9 cellular contexts compared by ENCODE assay signal in genomic region chr16:667113-667779, GRCh38. TPM values are rescaled to one million over a fixed set of nuclear protein-coding genes. Genes with fewer than 3 reads are reported as not detected.
DNase-seq lines count a peak whose midpoint lies in the region; ATAC-seq, FAIRE-seq and TF ChIP-seq lines count a peak whose summit lies in the region.
"Had no signal": no experiment of that assay in that cellular context is flagged by ENCODE, and none has a peak within 500 bp of the region (broad histone marks: within the 10 kb centered on the region; RNA-seq: fewer than 3 reads in every experiment).

No MANE protein-coding gene starts in this region.

- H4K20me1 ChIP-seq in keratinocyte (ENCODE audit: control insufficient read depth, extremely low read depth, insufficient read depth, low read length): no peaks in the 10 kb centered on the region

- DNase-seq in activated CD4-positive, alpha-beta T cell treated with anti-CD3 and anti-CD28 coated beads, Interleukin-2, amount 10 ng/mL, durations not matched to agents 24 days and 14 days: no peak
- no peak for DNase-seq in activated CD4-positive, alpha-beta T cell treated with anti-CD3 and anti-CD28 coated beads, Interleukin-2, amount 50 U/mL, for 4 hours
- DNase-seq in activated B cell treated with CpG ODN at 0.5 μM for 24 hours: no peak
- no peak for DNase-seq in keratinocyte (ENCODE audit: low read depth, low spot score)
- DNase-seq in substantia nigra (lab: John Stamatoyannopoulos, UW): peak in 2 of 49 donors; percentile 19 to 74
- no peak for DNase-seq in frontal cortex (ENCODE audit: low spot score in 2 of 2)
- DNase-seq in NOMO-1 treated with dmso at 0.1 percent for 144 hours (lab: John Stamatoyannopoulos, UW; ENCODE audit: unreplicated experiment): no peak

- peaks cover 4% of the 10 kb centered on the region for H3K4me1 Mint-ChIP-seq in activated CD4-positive, alpha-beta T cell treated with anti-CD3 and anti-CD28 coated beads, Interleukin-2, amount 10 ng/mL, durations not matched to agents 24 days and 14 days
- H3K4me1 Mint-ChIP-seq in activated B cell treated with CpG ODN at 0.5 μM for 24 hours: peaks cover 12% of the 10 kb centered on the region

- peak overlapping the region; percentile 56 for H3K9ac ChIP-seq in keratinocyte (ENCODE audit: control insufficient read depth, extremely low read depth, insufficient read depth, low read length)

- H3K4me2 ChIP-seq in keratinocyte (ENCODE audit: control insufficient read depth, extremely low read depth, insufficient read depth, low read depth, low read length): peak overlapping the region; percentile 67

- H3K27me3 Mint-ChIP-seq in activated CD4-positive, alpha-beta T cell treated with anti-CD3 and anti-CD28 coated beads, Interleukin-2, amount 10 ng/mL, durations not matched to agents 24 days and 14 days: no peaks in the 10 kb centered on the region
- no peaks in the 10 kb centered on the region for H3K27me3 Mint-ChIP-seq in activated B cell treated with CpG ODN at 0.5 μM for 24 hours

- POLR2A ChIA-PET in activated B cell treated with CpG ODN at 0.5 μM for 24 hours (lab: Charles Lee): interaction anchor here (0.5 to 5.1 kb wide), 7 partner anchors 9 to 560 kb away, joined by 3 to 41 read pairs (median 5); partner anchors contain the start of genes ANTKMT, JMJD8, STUB1 and WDR24

- intact Hi-C loops in activated CD4-positive, alpha-beta T cell treated with anti-CD3 and anti-CD28 coated beads, Interleukin-2, amount 10 ng/mL, durations not matched to agents 24 days and 14 days (cut with micrococcal nuclease): loop anchor here (10.0 kb wide), 1 partner anchor 102 kb away; the partner anchor contains the start of genes NHLRC4, PIGQ and PRR35
- intact Hi-C loops in activated B cell treated with CpG ODN at 0.5 μM for 24 hours (cut with micrococcal nuclease): loop anchor here (1.0 to 5.0 kb wide), 2 partner anchors 48 to 140 kb away; partner anchors contain the start of genes CAPN15 and METRN

- H3K27ac Mint-ChIP-seq in activated CD4-positive, alpha-beta T cell treated with anti-CD3 and anti-CD28 coated beads, Interleukin-2, amount 10 ng/mL, durations not matched to agents 24 days and 14 days: peak overlapping the region; percentile 92
- H3K27ac Mint-ChIP-seq in activated B cell treated with CpG ODN at 0.5 μM for 24 hours: peak overlapping the region; percentile 80

- TF ChIP-seq CTCF in activated B cell treated with CpG ODN at 0.5 μM for 24 hours (IDR thresholded peaks at IDR 0.05): no peak
- no peak for TF ChIP-seq CTCF in keratinocyte (optimal IDR thresholded peaks at IDR 0.05 in 1 of 3, IDR thresholded peaks at IDR 0.05 in 1 of 3, conservative IDR thresholded peaks at IDR 0.05 in 1 of 3; ENCODE audit: extremely low read depth in 1 of 3, insufficient read depth in 2 of 3, low read length in 3 of 3)

- FAIRE-seq in keratinocyte (lab: Jason Lieb, UNC) (no peak), frontal cortex (lab: Jason Lieb, UNC) (no peak)

- dilution Hi-C loops in keratinocyte (cut with MboI; ENCODE audit: extremely low pct_ligation_motif_present, low sequenced_read_pairs): no loop called here

- H3K4me3 ChIP-seq in keratinocyte (ENCODE audit: control insufficient read depth in 2 of 3, extremely low read depth in 1 of 3, insufficient read depth in 2 of 3, low read depth in 1 of 3, low read length in 3 of 3): no peak overlapping the region

- peaks cover 15% of the 10 kb centered on the region for H3K36me3 Mint-ChIP-seq in activated CD4-positive, alpha-beta T cell treated with anti-CD3 and anti-CD28 coated beads, Interleukin-2, amount 10 ng/mL, durations not matched to agents 24 days and 14 days (ENCODE audit: low read depth)
- peaks cover 22% of the 10 kb centered on the region for H3K36me3 Mint-ChIP-seq in activated B cell treated with CpG ODN at 0.5 μM for 24 hours (ENCODE audit: low read depth)

- H3K9me3 Mint-ChIP-seq in activated CD4-positive, alpha-beta T cell treated with anti-CD3 and anti-CD28 coated beads, Interleukin-2, amount 10 ng/mL, durations not matched to agents 24 days and 14 days: no peaks in the 10 kb centered on the region
- no peaks in the 10 kb centered on the region for H3K9me3 Mint-ChIP-seq in activated B cell treated with CpG ODN at 0.5 μM for 24 hours

- H3K36me3 ChIP-seq in keratinocyte (ENCODE audit: control insufficient read depth in 2 of 2, extremely low read depth in 1 of 2, insufficient read depth in 2 of 2, low read length in 2 of 2): peaks cover 16 to 18% of the 10 kb centered on the region in 2 experiments

- CTCF ChIA-PET in activated B cell treated with CpG ODN at 0.5 μM for 24 hours (lab: Charles Lee): interaction anchor here (1.2 to 1.5 kb wide), 2 partner anchors 11 to 15 kb away, joined by 3 read pairs; no protein-coding TSS in a partner anchor

- ATAC-seq in activated B cell treated with CpG ODN at 0.5 μM for 24 hours (ENCODE audit: low read depth) (no peak), GM19397 (IDR thresholded peaks at IDR 0.05; ENCODE audit: unreplicated experiment) (no peak)

- no peak overlapping the region for H3K27ac ChIP-seq in keratinocyte (ENCODE audit: control insufficient read depth, insufficient read depth, low read length)
- H3K27ac ChIP-seq in substantia nigra (ENCODE audit: low read depth, low read length, poor library complexity, severe bottlenecking): peak overlapping the region; percentile 84

- no peaks in the 10 kb centered on the region for H3K27me3 ChIP-seq in keratinocyte (ENCODE audit: control insufficient read depth, extremely low read depth, insufficient read depth, low read length)
- H3K27me3 ChIP-seq: foreskin keratinocyte had no signal

- H3K79me2 ChIP-seq in keratinocyte (ENCODE audit: control insufficient read depth, insufficient read depth, low read length): peaks cover 28% of the 10 kb centered on the region

- H3K4me1 ChIP-seq in keratinocyte (ENCODE audit: control insufficient read depth, extremely low read depth, insufficient read depth, low read length): peaks cover 10% of the 10 kb centered on the region

- no peaks in the 10 kb centered on the region for H3K9me1 ChIP-seq in keratinocyte (ENCODE audit: control insufficient read depth, extremely low read depth, insufficient read depth, low read length)

- H2AFZ ChIP-seq in keratinocyte (ENCODE audit: control insufficient read depth, low read length): peak overlapping the region; percentile 92

- no peaks in the 10 kb centered on the region for H3K9me3 ChIP-seq in keratinocyte (ENCODE audit: control insufficient read depth, low read depth, low read length)

- peak overlapping the region; percentile 84 for H3K4me3 Mint-ChIP-seq in activated CD4-positive, alpha-beta T cell treated with anti-CD3 and anti-CD28 coated beads, Interleukin-2, amount 10 ng/mL, durations not matched to agents 24 days and 14 days
- peak overlapping the region; percentile 80 for H3K4me3 Mint-ChIP-seq in activated B cell treated with CpG ODN at 0.5 μM for 24 hours

RNA-seq across cellular contexts. Expression of gene RHOT2, which starts 0.7 kb away (rescaled TPM):
- total RNA-seq in activated CD4-positive, alpha-beta T cell treated with anti-CD3 and anti-CD28 coated beads, Interleukin-2, amount 10 ng/mL, durations not matched to agents 24 days and 14 days: 172 and 183 TPM in 2 replicates
- total RNA-seq in activated B cell treated with CpG ODN at 0.5 μM for 24 hours (141 and 170 TPM in 2 replicates), frontal cortex (17.9 TPM)
- polyA plus RNA-seq in keratinocyte: 58.7 to 97.0 TPM (median 61.7 TPM) in 3 replicates
- 60.0 TPM for polyA plus RNA-seq in keratinocyte (2011; ENCODE audit: low read depth)
- polyA plus RNA-seq in keratinocyte (2011; cell fraction: cytosol; rRNA removed): 20.5 and 45.5 TPM in 2 replicates
- 279 and 341 TPM in 2 replicates for polyA plus RNA-seq in keratinocyte (2011; cell fraction: nucleus; rRNA removed)
- polyA plus RNA-seq in keratinocyte (2012; ENCODE audit: low replicate concordance): 64.1 and 66.4 TPM in 2 replicates
- polyA minus RNA-seq in keratinocyte: 26.1 to 90.0 TPM (median 31.0 TPM) in 3 replicates
- polyA minus RNA-seq in keratinocyte (2011; cell fraction: cytosol; rRNA and poly(A)+ RNA removed): 72.1 TPM
- polyA minus RNA-seq in keratinocyte (2011; cell fraction: nucleus; rRNA and poly(A)+ RNA removed): 61.3 and 76.7 TPM in 2 replicates

RNA-seq across cellular contexts. Expression of gene RHBDL1, which starts 8.2 kb away (rescaled TPM):
- 1.1 and 1.2 TPM in 2 replicates for total RNA-seq in activated CD4-positive, alpha-beta T cell treated with anti-CD3 and anti-CD28 coated beads, Interleukin-2, amount 10 ng/mL, durations not matched to agents 24 days and 14 days
- 0.24 TPM in 1 of 2 replicates, not detected in the other for total RNA-seq in activated B cell treated with CpG ODN at 0.5 μM for 24 hours
- polyA plus RNA-seq in keratinocyte: 0.58 to 2.7 TPM (median 0.71 TPM) in 3 replicates
- 0.59 TPM for polyA plus RNA-seq in keratinocyte (2011; ENCODE audit: low read depth)
- polyA plus RNA-seq in keratinocyte (2011; cell fraction: cytosol; rRNA removed): 0.17 and 0.47 TPM in 2 replicates
- polyA plus RNA-seq in keratinocyte (2011; cell fraction: nucleus; rRNA removed): 9.0 and 15.2 TPM in 2 replicates
- 1.0 and 2.4 TPM in 2 replicates for polyA plus RNA-seq in keratinocyte (2012; ENCODE audit: low replicate concordance)
- 0.39 to 0.77 TPM (median 0.40 TPM) in 3 replicates for polyA minus RNA-seq in keratinocyte
- polyA minus RNA-seq in keratinocyte (2011; cell fraction: cytosol; rRNA and poly(A)+ RNA removed): not detected
- polyA minus RNA-seq in keratinocyte (2011; cell fraction: nucleus; rRNA and poly(A)+ RNA removed): 1.4 and 2.1 TPM in 2 replicates
- 2.0 TPM for total RNA-seq in frontal cortex

RNA-seq across cellular contexts. Expression of gene STUB1, which starts 13.0 kb away (rescaled TPM):
- 90.2 and 93.8 TPM in 2 replicates for total RNA-seq in activated CD4-positive, alpha-beta T cell treated with anti-CD3 and anti-CD28 coated beads, Interleukin-2, amount 10 ng/mL, durations not matched to agents 24 days and 14 days
- total RNA-seq in activated B cell treated with CpG ODN at 0.5 μM for 24 hours (75.4 and 81.2 TPM in 2 replicates), frontal cortex (77.5 TPM)
- 124 to 153 TPM (median 144 TPM) in 3 replicates for polyA plus RNA-seq in keratinocyte
- 229 TPM for polyA plus RNA-seq in keratinocyte (2011; ENCODE audit: low read depth)
- polyA plus RNA-seq in keratinocyte (2011; cell fraction: cytosol; rRNA removed): 139 and 198 TPM in 2 replicates
- 127 and 148 TPM in 2 replicates for polyA plus RNA-seq in keratinocyte (2011; cell fraction: nucleus; rRNA removed)
- 113 and 116 TPM in 2 replicates for polyA plus RNA-seq in keratinocyte (2012; ENCODE audit: low replicate concordance)
- 59.1 to 174 TPM (median 66.8 TPM) in 3 replicates for polyA minus RNA-seq in keratinocyte
- polyA minus RNA-seq in keratinocyte (2011; cell fraction: cytosol; rRNA and poly(A)+ RNA removed): 89.6 TPM
- polyA minus RNA-seq in keratinocyte (2011; cell fraction: nucleus; rRNA and poly(A)+ RNA removed): 20.2 and 29.9 TPM in 2 replicates

RNA-seq across cellular contexts. Expression of gene JMJD8, which starts 16.9 kb away (rescaled TPM):
- total RNA-seq in activated CD4-positive, alpha-beta T cell treated with anti-CD3 and anti-CD28 coated beads, Interleukin-2, amount 10 ng/mL, durations not matched to agents 24 days and 14 days: 60.3 and 61.1 TPM in 2 replicates
- 41.4 and 47.0 TPM in 2 replicates for total RNA-seq in activated B cell treated with CpG ODN at 0.5 μM for 24 hours
- polyA plus RNA-seq in keratinocyte: 17.8 to 29.7 TPM (median 20.1 TPM) in 3 replicates
- polyA plus RNA-seq in keratinocyte (2011; ENCODE audit: low read depth): 1.8 TPM
- 11.4 and 24.8 TPM in 2 replicates for polyA plus RNA-seq in keratinocyte (2011; cell fraction: cytosol; rRNA removed)
- polyA plus RNA-seq in keratinocyte (2011; cell fraction: nucleus; rRNA removed): 16.9 and 21.9 TPM in 2 replicates
- 16.1 and 33.9 TPM in 2 replicates for polyA plus RNA-seq in keratinocyte (2012; ENCODE audit: low replicate concordance)
- 8.9 to 48.9 TPM (median 14.0 TPM) in 3 replicates for polyA minus RNA-seq in keratinocyte
- polyA minus RNA-seq in keratinocyte (2011; cell fraction: cytosol; rRNA and poly(A)+ RNA removed): 24.7 TPM
- 5.2 and 8.1 TPM in 2 replicates for polyA minus RNA-seq in keratinocyte (2011; cell fraction: nucleus; rRNA and poly(A)+ RNA removed)
- 10.2 TPM for total RNA-seq in frontal cortex

RNA-seq across cellular contexts. Expression of gene WDR90, which starts 18.1 kb away (rescaled TPM):
- total RNA-seq in activated CD4-positive, alpha-beta T cell treated with anti-CD3 and anti-CD28 coated beads, Interleukin-2, amount 10 ng/mL, durations not matched to agents 24 days and 14 days: 99.9 and 111 TPM in 2 replicates
- total RNA-seq in activated B cell treated with CpG ODN at 0.5 μM for 24 hours (24.8 and 33.7 TPM in 2 replicates), frontal cortex (8.2 TPM)
- polyA plus RNA-seq in keratinocyte: 5.9 to 9.2 TPM (median 8.2 TPM) in 3 replicates
- polyA plus RNA-seq in keratinocyte (2011; ENCODE audit: low read depth): 1.7 TPM
- polyA plus RNA-seq in keratinocyte (2011; cell fraction: cytosol; rRNA removed): 0.96 and 2.7 TPM in 2 replicates
- polyA plus RNA-seq in keratinocyte (2011; cell fraction: nucleus; rRNA removed): 40.1 and 49.6 TPM in 2 replicates
- polyA plus RNA-seq in keratinocyte (2012; ENCODE audit: low replicate concordance): 8.4 and 10.3 TPM in 2 replicates
- polyA minus RNA-seq in keratinocyte: 5.4 to 10.3 TPM (median 6.6 TPM) in 3 replicates
- 10.2 TPM for polyA minus RNA-seq in keratinocyte (2011; cell fraction: cytosol; rRNA and poly(A)+ RNA removed)
- polyA minus RNA-seq in keratinocyte (2011; cell fraction: nucleus; rRNA and poly(A)+ RNA removed): 13.1 and 17.9 TPM in 2 replicates
